Comparison of ENCODE assay signal across 12 cellular contexts in the genomic region with DNA sequence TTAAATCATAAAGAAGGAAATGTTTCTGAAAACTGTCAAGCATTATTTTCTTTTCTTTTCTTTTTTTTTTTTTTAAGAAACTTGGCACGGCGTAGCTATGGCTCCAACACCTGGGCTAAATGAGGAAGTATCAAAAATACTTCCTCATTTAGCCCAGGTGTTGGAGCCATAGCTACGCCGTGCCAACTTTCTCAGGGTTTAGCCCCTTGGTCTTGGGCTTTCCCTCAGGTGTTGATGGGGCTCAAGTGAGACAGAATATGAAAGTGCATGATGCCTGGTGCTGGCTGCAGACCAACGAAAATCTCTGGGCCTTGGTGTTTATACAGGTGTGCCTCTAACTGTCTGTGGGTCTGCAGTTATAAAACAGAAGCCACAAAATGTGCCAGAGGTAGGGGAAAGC.
DNase-seq lines count a peak whose midpoint lies in the region; ATAC-seq and FAIRE-seq lines count a peak whose summit lies in the region.
"Had no signal": no experiment of that assay in that cellular context is flagged by ENCODE, and none has a peak within 500 bp of the region (broad histone marks: within the 10 kb centered on the region; RNA-seq: fewer than 3 reads in every experiment).

No MANE protein-coding gene starts in this region.

- FAIRE-seq in RCC 7860 (lab: Jason Lieb, UNC): no peak
- FAIRE-seq: astrocyte had no signal

- peak; percentile 40 for DNase-seq in DMS53 treated with DMSO at 0.1 percent for 48 hours (lab: John Stamatoyannopoulos, UW; ENCODE audit: unreplicated experiment)
- DNase-seq in NCI-H69 (lab: John Stamatoyannopoulos, UW): peak; percentile 79
- no peak for DNase-seq in SKM-1 (lab: John Stamatoyannopoulos, UW; ENCODE audit: unreplicated experiment)
- DNase-seq in RCC 7860 (ENCODE audit: low spot score): no peak
- DNase-seq in NCI-H2171 (lab: John Stamatoyannopoulos, UW): no peak
- DNase-seq: foreskin melanocyte, NCI-H446, nephron progenitor cell had no signal

- ATAC-seq in GM19463 (IDR thresholded peaks at IDR 0.05; ENCODE audit: unreplicated experiment) (peak; percentile 59), HG03103 (IDR thresholded peaks at IDR 0.05; ENCODE audit: low read depth, unreplicated experiment) (peak; percentile 61), GM18519 (IDR thresholded peaks at IDR 0.05; ENCODE audit: low FRiP score, unreplicated experiment) (no peak)

Comparison
In these comparisons a context has a peak if more than half of its experiments do, and no peak if none do; other contexts are left out.
1. DNase-seq: peak in DMS53 treated with DMSO at 0.1 percent for 48 hours (single experiment) and NCI-H69 (single experiment); none in SKM-1 (single experiment), RCC 7860 (single experiment) and NCI-H2171 (single experiment).